ENCODE assay signal across 8 cellular contexts in genomic region chr19:35044317-35045117, GRCh38. TPM values are rescaled to one million over a fixed set of nuclear protein-coding genes. Genes with fewer than 3 reads are reported as not detected.
DNase-seq lines count a peak whose midpoint lies in the region; ATAC-seq, FAIRE-seq and TF ChIP-seq lines count a peak whose summit lies in the region.

No MANE protein-coding gene starts in this region.

- H3K4me1 Mint-ChIP-seq in glutamatergic neuron (ENCODE audit: low read depth, unreplicated experiment): peaks cover 10% of the 10 kb centered on the region

- no peak overlapping the region for H3K4me3 ChIP-seq in Panc1 (ENCODE audit: low read depth in 2 of 2, low read length in 2 of 2)

- FAIRE-seq in GM19239 (lab: Jason Lieb, UNC): peak; percentile 76

- TF ChIP-seq CTCF in Panc1 (IDR thresholded peaks at IDR 0.05) (peak; percentile 99), glutamatergic neuron (IDR thresholded peaks at IDR 0.05; ENCODE audit: partially characterized antibody, unreplicated experiment) (peak; percentile 100)

- peaks cover 10% of the 10 kb centered on the region for H3K4me1 ChIP-seq in Panc1 (ENCODE audit: control insufficient read depth, insufficient read depth, low read length)

- BruUV-seq in Panc1 (replicated peaks; lab: Mats Ljungman, UMichigan): no TSS peak

- H3K27ac Mint-ChIP-seq in glutamatergic neuron (ENCODE audit: unreplicated experiment): no peak overlapping the region

- no peaks in the 10 kb centered on the region for H3K9me3 ChIP-seq in Panc1 (ENCODE audit: control insufficient read depth, insufficient read depth, low read depth, low read length)

- no peaks in the 10 kb centered on the region for H3K27me3 ChIP-seq in Panc1 (ENCODE audit: control insufficient read depth, insufficient read depth, low read length)

- H3K36me3 ChIP-seq in Panc1 (ENCODE audit: control insufficient read depth, insufficient read depth, low read length): no peaks in the 10 kb centered on the region

- intact Hi-C loops in Panc1 (cut with micrococcal nuclease; ENCODE audit: unreplicated experiment): loop anchor here (10.0 kb wide), 1 partner anchor 50 kb away; no protein-coding TSS in a partner anchor

- CTCF ChIA-PET in Panc1 (lab: Charles Lee): interaction anchor here (0.5 to 1.5 kb wide), 5 partner anchors 12 to 47 kb away, joined by 3 to 9 read pairs (median 6); no protein-coding TSS in a partner anchor

- H3K9me3 Mint-ChIP-seq in glutamatergic neuron (ENCODE audit: unreplicated experiment): peaks cover 5% of the 10 kb centered on the region

- H3K4me3 Mint-ChIP-seq in glutamatergic neuron (ENCODE audit: unreplicated experiment): no peak overlapping the region

- H3K27me3 Mint-ChIP-seq in glutamatergic neuron (ENCODE audit: unreplicated experiment): peaks cover 22% of the 10 kb centered on the region

- DNase-seq in AG20443 (ENCODE audit: low spot score): peak; percentile 84
- no peak for DNase-seq in GM19239 (ENCODE audit: insufficient read length, low spot score)
- peak; percentile 63 for DNase-seq in Panc1 (ENCODE audit: low read depth, low spot score)
- DNase-seq in activated naive CD4-positive, alpha-beta T cell (lab: John Stamatoyannopoulos, UW): peak in 3 of 4 experiments; percentile 34 to 51 (median 48)
- DNase-seq in glutamatergic neuron: peak; percentile 81
- peak; percentile 46 for DNase-seq in renal cortical epithelial cell (ENCODE audit: low read depth)

- no peaks in the 10 kb centered on the region for H3K36me3 Mint-ChIP-seq in glutamatergic neuron (ENCODE audit: unreplicated experiment)

- 0 out of 2 replicates have a peak, but pooled peaks have one; percentile 11 for ATAC-seq in Panc1
- ATAC-seq in HG02623 (IDR thresholded peaks at IDR 0.05; ENCODE audit: unreplicated experiment): no peak
- ATAC-seq in GM21528 (IDR thresholded peaks at IDR 0.05; ENCODE audit: low FRiP score, unreplicated experiment): no peak

- in situ Hi-C loops in Panc1 (cut with HindIII; ENCODE audit: low pct_unique_long_range_greater_than_20kb, low sequenced_read_pairs): no loop called here

- POLR2A ChIA-PET in Panc1 (lab: Charles Lee): no interaction called here

- H3K27ac ChIP-seq in Panc1 (ENCODE audit: low read length): no peak overlapping the region

RNA-seq across cellular contexts. Expression of gene HPN, which starts 3.0 kb away (rescaled TPM):
- total RNA-seq in Panc1 (2021; ENCODE audit: unreplicated experiment) (0.08 TPM), glutamatergic neuron (ENCODE audit: unreplicated experiment) (0.29 TPM), renal cortical epithelial cell (1.2 and 4.2 TPM in 2 replicates)
- polyA plus RNA-seq in Panc1 (2012; ENCODE audit: insufficient read length): 0.25 TPM

RNA-seq across cellular contexts. Expression of gene SCN1B, which starts 14.2 kb away (rescaled TPM):
- 4.6 TPM for total RNA-seq in Panc1 (2021; ENCODE audit: unreplicated experiment)
- polyA plus RNA-seq in Panc1 (2012; ENCODE audit: insufficient read length): 2.1 TPM
- 12.0 TPM for total RNA-seq in glutamatergic neuron (ENCODE audit: unreplicated experiment)
- total RNA-seq in renal cortical epithelial cell: 0.52 and 2.7 TPM in 2 replicates

RNA-seq across cellular contexts. Expression of gene GRAMD1A, which starts 44.4 kb away (rescaled TPM):
- 69.9 TPM for total RNA-seq in Panc1 (2021; ENCODE audit: unreplicated experiment)
- 71.6 TPM for polyA plus RNA-seq in Panc1 (2012; ENCODE audit: insufficient read length)
- total RNA-seq in glutamatergic neuron (ENCODE audit: unreplicated experiment): 220 TPM
- total RNA-seq in renal cortical epithelial cell: 9.9 and 31.7 TPM in 2 replicates
